8 cellular contexts compared by ENCODE assay signal in genomic region chr2:186589733-186590537, GRCh38. TPM values are rescaled to one million over a fixed set of nuclear protein-coding genes. Genes with fewer than 3 reads are reported as not detected.
DNase-seq lines count a peak whose midpoint lies in the region; ATAC-seq lines count a peak whose summit lies in the region.

Gene ITGAV (plus strand): TSS chr2:186590056. CDS start chr2:186590339, 283 bp downstream.

- H3K9me3 ChIP-seq in Karpas-422 (ENCODE audit: low read length) (no peaks in the 10 kb centered on the region), neuron (ENCODE audit: low read length) (no peaks in the 10 kb centered on the region)

- H3K79me2 ChIP-seq in Karpas-422 (ENCODE audit: low read length), result no peaks in the 10 kb centered on the region

- peak; percentile 98 for ATAC-seq in GM21825 (IDR thresholded peaks at IDR 0.05; ENCODE audit: unreplicated experiment)

- H3K27me3 ChIP-seq in Karpas-422 (ENCODE audit: low read length) (peaks cover 4% of the 10 kb centered on the region; the same call in 1 of the 2 replicates), neuron (ENCODE audit: insufficient read depth, low read length) (no peaks in the 10 kb centered on the region)

- peak within 1 kb of the TSS; percentile 88 for H3K4me2 ChIP-seq in Karpas-422 (ENCODE audit: low read depth, low read length, poor library complexity, severe bottlenecking)

- no peaks in the 10 kb centered on the region for H3K9me2 ChIP-seq in Karpas-422 (replicated peaks; ENCODE audit: insufficient read depth, low read length)

- H3K4me3 ChIP-seq in Karpas-422 (ENCODE audit: low read length), result peak within 1 kb of the TSS; percentile 77
- H3K4me3 ChIP-seq in neuron (ENCODE audit: low read length), result peak within 1 kb of the TSS; percentile 84

- H3K9ac ChIP-seq in Karpas-422 (ENCODE audit: low read length), result peak within 1 kb of the TSS; percentile 75

- H3K36me3 ChIP-seq in Karpas-422 (ENCODE audit: insufficient read depth, low read length) (no peaks in the 10 kb centered on the region), neuron (ENCODE audit: insufficient read depth, low read length) (no peaks in the 10 kb centered on the region)

- no peak within 1 kb of the TSS for H3K27ac ChIP-seq in Karpas-422 (ENCODE audit: low read length)

- H4K20me1 ChIP-seq in Karpas-422 (ENCODE audit: insufficient read depth, low read depth, low read length), result peaks cover 9% of the 10 kb centered on the region; the same call in 1 of the 2 replicates

- DNase-seq in ELF-1 (ENCODE audit: low read depth, low spot score), result peak; percentile 94
- DNase-seq in Karpas-422, result peak; percentile 95
- DNase-seq in SIG-M5 (lab: John Stamatoyannopoulos, UW), result peak; percentile 87
- DNase-seq in activated naive CD4-positive, alpha-beta T cell (lab: John Stamatoyannopoulos, UW), result peak; percentile 41 to 63 (median 54)
- DNase-seq in foreskin melanocyte, result peak; percentile 84
- DNase-seq in stromal cell of bone marrow (ENCODE audit: low read depth), result peak; percentile 83

- H2AFZ ChIP-seq in Karpas-422 (ENCODE audit: low read length) (peak within 1 kb of the TSS; percentile 97), neuron (ENCODE audit: low read depth, low read length) (peak within 1 kb of the TSS; percentile 98)

- H3K4me1 ChIP-seq in Karpas-422 (ENCODE audit: low read length) (peaks cover 19% of the 10 kb centered on the region), neuron (ENCODE audit: insufficient read depth, low read length) (peaks cover 7% of the 10 kb centered on the region)

RNA-seq across cellular contexts. Expression of gene ITGAV, which starts in this region (rescaled TPM):
- 3.4 and 4.9 TPM in 2 replicates for total RNA-seq in Karpas-422 (2014; rRNA removed; shearing (Covaris generic); ENCODE audit: low replicate concordance)
